ENCODE assay signal across 33 cellular contexts in genomic region chr3:25673738-25674298, GRCh38.
"Had no signal": no experiment of that assay in that cellular context is flagged by ENCODE, and none has a peak within 500 bp of the region (broad histone marks: within the 10 kb centered on the region; RNA-seq: fewer than 3 reads in every experiment).

No MANE protein-coding gene starts in this region.

- DNase-seq: Karpas-422, Kasumi-1, MG63, MM.1S, MV-4-11, NCI-H1048, NCI-H1092, NCI-H1092 treated with DMSO at 0.1 percent for 48 hours, NCI-H1105, NCI-H1105 treated with DMSO at 0.1 percent for 48 hours, NCI-H1417, NCI-H1417 treated with DMSO at 0.1 percent for 48 hours, NCI-H1436, NCI-H1436 treated with DMSO at 0.1 percent for 48 hours, NCI-H1694, NCI-H1694 treated with DMSO at 0.1 percent for 48 hours, NCI-H187, NCI-H187 treated with DMSO at 0.1 percent for 48 hours, NCI-H1930, NCI-H2029, NCI-H2029 treated with DMSO at 0.1 percent for 48 hours, NCI-H2081, NCI-H2081 treated with DMSO at 0.1 percent for 48 hours, NCI-H2107, NCI-H2171, NCI-H2171 treated with DMSO at 0.1 percent for 48 hours, NCI-H2227 treated with DMSO at 0.1 percent for 48 hours, NCI-H226, NCI-H345, NCI-H446, NCI-H446 treated with DMSO at 0.1 percent for 48 hours, NCI-H510A, NCI-H510A treated with DMSO at 0.1 percent for 48 hours had no signal

- H3K27me3 ChIP-seq: MG63 had no signal

- H3K9me3 ChIP-seq: MG63 had no signal

- H3K4me3 ChIP-seq: MG63 had no signal

- H3K36me3 ChIP-seq: MG63 had no signal
